ENCODE assay signal across 24 cellular contexts in the genomic region with DNA sequence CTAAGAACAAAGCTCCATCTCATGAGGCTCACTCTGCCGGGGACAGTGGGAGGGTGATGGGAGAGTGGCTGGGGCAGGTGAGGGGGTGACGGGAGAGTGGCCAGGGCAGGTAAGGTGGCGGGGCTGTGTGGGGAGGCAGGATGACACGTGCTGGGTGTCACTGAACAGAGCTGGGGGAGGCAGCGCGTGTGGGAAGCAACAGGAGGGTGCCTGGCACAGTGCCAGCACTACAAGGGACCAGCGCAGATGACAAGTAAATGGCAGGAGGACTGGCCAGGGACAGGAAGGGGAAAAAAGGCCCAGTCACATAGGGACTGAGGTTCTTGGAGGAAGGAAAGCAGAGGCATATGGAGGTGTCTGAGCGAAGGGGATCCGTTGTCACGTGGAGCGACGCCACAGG.
"Had no signal": no experiment of that assay in that cellular context is flagged by ENCODE, and none has a peak within 500 bp of the region (broad histone marks: within the 10 kb centered on the region; RNA-seq: fewer than 3 reads in every experiment).

No MANE protein-coding gene starts in this region.

- H3K4me1 ChIP-seq: esophagus squamous epithelium, lower lobe of right lung, spleen, upper lobe of right lung had no signal

- H3K27ac ChIP-seq: cardiac muscle cell, esophagus squamous epithelium, lower lobe of right lung, spleen, thoracic aorta, upper lobe of right lung had no signal

- FAIRE-seq: endothelial cell of umbilical vein, islet of Langerhans had no signal

- H3K36me3 ChIP-seq: upper lobe of right lung had no signal

- DNase-seq: activated CD4-positive, alpha-beta T cell treated with anti-CD3 and anti-CD28 coated beads, Interleukin-2, amount 50 U/mL, for 48 hours; activated naive CD4-positive, alpha-beta T cell; activated naive CD8-positive, alpha-beta T cell treated with anti-CD3 and anti-CD28 coated beads for 36 hours; activated T-cell treated with anti-CD3 and anti-CD28 coated beads, Interleukin-2, amount 50 U/mL, for 1 hour; amniotic stem cell; dermis blood vessel endothelial cell; effector memory CD4-positive, alpha-beta T cell; esophagus squamous epithelium; left colon; lower lobe of right lung; occipital lobe; retina; spleen; stimulated activated naive B cell treated with anti-CD40 and anti-IgM and Interleukin-4, amounts not matched to agents 10 μg/mL and 1 μg/mL and 100 μg/mL, for 72 hours; T-helper 1 cell; T1000; upper lobe of right lung had no signal

- H3K4me3 ChIP-seq: cardiac muscle cell, esophagus squamous epithelium, lower lobe of right lung, spleen, thoracic aorta, upper lobe of right lung had no signal

- H3K27me3 ChIP-seq: cardiac muscle cell, esophagus squamous epithelium, spleen, upper lobe of right lung had no signal

- H3K9me3 ChIP-seq: esophagus squamous epithelium, lower lobe of right lung, spleen, thoracic aorta, upper lobe of right lung had no signal

- ATAC-seq: activated CD4-positive, CD25-positive, alpha-beta regulatory T cell treated with anti-CD3 and anti-CD28 coated beads, Interleukin-2, amount 50 U/mL, for 24 hours; activated T-helper 17 cell treated with anti-CD3 and anti-CD28 coated beads, Interleukin-2, amount 50 U/mL, for 72 hours; left colon; natural killer cell treated with Interleukin-12 subunit alpha and Interleukin-12 subunit beta and Interleukin-15 and Interleukin-18, amount 100 ng/mL, for 72 hours; stimulated activated naive B cell treated with anti-CD40 and anti-IgM and Interleukin-4, amounts not matched to agents 10 μg/mL and 1 μg/mL and 100 μg/mL, for 72 hours had no signal
